ENCODE assay signal across 1 cellular context in the genomic region with DNA sequence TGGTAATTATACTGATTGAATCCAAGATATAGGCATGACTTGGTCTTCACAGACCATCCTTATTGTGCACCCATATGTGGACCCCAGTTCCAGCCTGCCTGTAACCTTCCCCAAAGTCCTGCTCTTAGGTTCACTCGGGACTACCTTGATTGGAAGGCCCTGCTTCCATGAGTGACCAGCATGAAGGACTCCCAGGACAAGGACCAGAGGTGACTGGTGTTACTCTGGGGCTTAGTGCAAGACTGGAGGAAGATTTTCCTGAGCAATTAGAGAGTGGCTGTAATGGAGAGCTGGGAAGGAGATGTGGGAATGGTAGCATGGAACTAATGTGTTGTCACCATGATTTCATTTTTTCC.
A peak's percentile ranks its signal among the peaks of the same experiment; 100 is the strongest.
TF ChIP-seq lines count a peak whose summit lies in the region.

No MANE protein-coding gene starts in this region.

TF ChIP-seq in H1, 55 proteins besides CTCF, POLR2A, EP300 and RAD21:
- TF ChIP-seq POLR2AphosphoS5 (IDR thresholded peaks at IDR 0.05; ENCODE audit: low read depth, low read length): peak; percentile 35; the same call in 1 of the 2 replicates
- TF ChIP-seq SUZ12 (IDR thresholded peaks at IDR 0.05; ENCODE audit: low read length): no peak
TF ChIP-seq in H1: peak in this region for 1.
